Comparison of ENCODE assay signal across 8 cellular contexts in the genomic region with DNA sequence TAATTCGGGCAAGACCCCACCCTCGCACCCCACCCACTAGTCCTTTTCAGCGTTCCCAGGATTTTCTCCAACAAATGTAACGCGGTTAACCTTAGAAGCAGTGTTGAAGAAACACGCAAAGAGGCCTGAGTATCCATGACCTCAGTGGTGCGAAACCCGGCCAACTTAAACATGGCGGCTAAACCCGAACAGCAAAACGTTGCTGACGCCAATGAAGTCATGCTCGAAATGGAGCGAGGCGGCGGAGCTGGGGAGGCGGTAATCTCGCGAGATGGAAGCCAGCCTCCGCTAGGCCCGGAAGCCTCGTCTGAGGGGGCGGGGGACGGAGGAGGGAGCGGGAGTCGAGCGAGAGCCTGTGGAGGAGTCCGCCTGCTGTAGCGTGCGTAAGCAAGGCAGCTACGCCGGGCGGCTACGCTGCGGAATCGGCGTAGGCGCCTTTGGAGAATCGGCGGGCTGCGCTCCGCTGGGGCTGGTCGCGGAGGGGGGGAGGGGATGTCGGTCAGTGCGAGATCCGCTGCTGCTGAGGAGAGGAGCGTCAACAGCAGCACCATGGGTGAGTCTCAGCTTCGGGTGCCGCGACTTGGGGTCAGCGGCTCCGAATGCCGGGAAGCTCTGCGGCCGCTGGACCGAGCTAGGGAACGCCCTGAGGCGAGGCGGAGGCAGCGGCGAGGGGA. TPM values are rescaled to one million over a fixed set of nuclear protein-coding genes. Genes with fewer than 3 reads are reported as not detected.
A peak's percentile ranks its signal among the peaks of the same experiment; 100 is the strongest.
DNase-seq lines count a peak whose midpoint lies in the region; ATAC-seq, FAIRE-seq and TF ChIP-seq lines count a peak whose summit lies in the region.

A gene (plus strand): TSS at position 340 of the 674 bp plus-strand sequence. CDS start 153 bp downstream, at position 493.

- H3K4me3 ChIP-seq in IMR-90 (ENCODE audit: insufficient read depth, low read depth, low read length): peak within 1 kb of the TSS; percentile 92
- H3K4me3 ChIP-seq in endothelial cell of umbilical vein (replicated peaks in 1 of 3; ENCODE audit: insufficient read depth in 1 of 3, low read depth in 1 of 3, low read length in 3 of 3): peak within 1 kb of the TSS; percentile 61 to 97 (median 76)

- POLR2A ChIA-PET in IMR-90 (lab: Charles Lee; ENCODE audit: unreplicated experiment) (interaction anchor here (0.6 to 1.8 kb wide), 6 partner anchors 9 to 558 kb away, joined by 3 to 9 read pairs (median 4); no protein-coding TSS in a partner anchor), endothelial cell of umbilical vein (lab: Charles Lee) (interaction anchor here (0.7 to 2.2 kb wide), 7 partner anchors 9 to 589 kb away, joined by 3 to 14 read pairs (median 3); a partner anchor contains a TSS)

- peak within 1 kb of the TSS; percentile 97 for H2AK9ac ChIP-seq in IMR-90 (replicated peaks; ENCODE audit: low read depth, low read length, poor library complexity)

- DNase-seq in DMS 273 (lab: John Stamatoyannopoulos, UW; ENCODE audit: unreplicated experiment) (peak; percentile 100), IMR-90 (peak; percentile 99), OCI-M1 (lab: John Stamatoyannopoulos, UW) (peak; percentile 97), activated T-cell treated with anti-CD3 and anti-CD28 coated beads for 24 hours (ENCODE audit: low read depth) (peak; percentile 98), endothelial cell of umbilical vein (ENCODE audit: low read depth, low spot score) (peak; percentile 99), middle frontal gyrus (ENCODE audit: extremely low spot score, low spot score) (peak; percentile 98)
- DNase-seq in stimulated activated CD8-positive, alpha-beta memory T cell treated with anti-CD3 and anti-CD28 coated beads, Interleukin-2, amount 100 ng/mL, for 48 hours (ENCODE audit: low read depth in 2 of 2): peak; percentile 95 to 96

- H3K79me1 ChIP-seq in IMR-90 (ENCODE audit: low read depth in 1 of 2, low read length in 2 of 2): peaks cover 4 to 6% of the 10 kb centered on the region in 2 experiments; a peak in 2 of 4 replicates

- intact Hi-C loops in IMR-90 (cut with micrococcal nuclease): loop anchor here (1.0 to 5.0 kb wide), 7 partner anchors 36 to 374 kb away; no protein-coding TSS in a partner anchor
- intact Hi-C loops in endothelial cell of umbilical vein (cut with micrococcal nuclease): loop anchor here (1.0 to 10.0 kb wide), 7 partner anchors 9 to 236 kb away; a partner anchor contains a TSS

- H3K27me3 ChIP-seq in IMR-90 (ENCODE audit: control insufficient read depth, insufficient read depth, low read length) (no peaks in the 10 kb centered on the region), endothelial cell of umbilical vein (ENCODE audit: control insufficient read depth in 2 of 2, insufficient read depth in 2 of 2, low read length in 2 of 2) (no peaks in the 10 kb centered on the region)

- peak within 1 kb of the TSS; percentile 99 for H3K4ac ChIP-seq in IMR-90 (ENCODE audit: low read depth, low read length)

- peak within 1 kb of the TSS; percentile 98 for H4K5ac ChIP-seq in IMR-90 (ENCODE audit: low read depth, low read length)

- no peaks in the 10 kb centered on the region for H3K36me3 ChIP-seq in IMR-90 (ENCODE audit: control insufficient read depth, insufficient read depth, low read length)
- no peaks in the 10 kb centered on the region for H3K36me3 ChIP-seq in endothelial cell of umbilical vein (ENCODE audit: control insufficient read depth in 2 of 2, extremely low read depth in 1 of 2, insufficient read depth in 2 of 2, low read length in 2 of 2)

- peak; percentile 11; the same call in 1 of the 2 replicates for TF ChIP-seq RAD21 in IMR-90 (IDR thresholded peaks at IDR 0.05; ENCODE audit: low read length)

- 0% methylated on average over 7 of the region's 62 CpGs; no CpG with 5 or more reads in 1 of the 2 experiments for WGBS in IMR-90 (ENCODE audit: extremely low coverage in 2 of 2, insufficient read length in 1 of 2), 2 experiments

- peak within 1 kb of the TSS; percentile 97 for H3K18ac ChIP-seq in IMR-90 (ENCODE audit: low read depth, low read length)

- no peak for FAIRE-seq in endothelial cell of umbilical vein (lab: Jason Lieb, UNC)

- H4K91ac ChIP-seq in IMR-90 (ENCODE audit: insufficient read depth, low read depth, low read length): peak within 1 kb of the TSS; percentile 100

- H2BK120ac ChIP-seq in IMR-90 (ENCODE audit: low read depth, low read length): peak within 1 kb of the TSS; percentile 99

- peak within 1 kb of the TSS; percentile 90 for H3K4me2 ChIP-seq in IMR-90 (ENCODE audit: low read depth, low read length)
- H3K4me2 ChIP-seq in endothelial cell of umbilical vein (ENCODE audit: insufficient read depth, low read length): peak within 1 kb of the TSS; percentile 87

- no peak for TF ChIP-seq CTCF in IMR-90 (conservative IDR thresholded peaks at IDR 0.05; ENCODE audit: low read depth, low read length)
- TF ChIP-seq CTCF in endothelial cell of umbilical vein (IDR thresholded peaks at IDR 0.05; ENCODE audit: extremely low read depth in 1 of 2, insufficient read depth in 1 of 2, low read depth in 1 of 2, low read length in 2 of 2): no peak

- BruUV-seq in IMR-90 (replicated peaks; lab: Mats Ljungman, UMichigan) (no TSS peak), endothelial cell of umbilical vein (replicated peaks; lab: Mats Ljungman, UMichigan) (no TSS peak)

- peak within 1 kb of the TSS; percentile 95 for H2BK15ac ChIP-seq in IMR-90 (ENCODE audit: low read depth, low read length)

- peaks cover 42% of the 10 kb centered on the region for H4K20me1 ChIP-seq in IMR-90 (ENCODE audit: insufficient read depth, low read length)
- H4K20me1 ChIP-seq in endothelial cell of umbilical vein (replicated peaks; ENCODE audit: control insufficient read depth, extremely low read depth, insufficient read depth, low read length): peaks cover 12% of the 10 kb centered on the region

- H3K9me3 ChIP-seq in IMR-90 (ENCODE audit: control insufficient read depth, insufficient read depth, low read length) (no peaks in the 10 kb centered on the region), endothelial cell of umbilical vein (replicated peaks; ENCODE audit: control insufficient read depth, insufficient read depth, low read length) (no peaks in the 10 kb centered on the region)

- H3K9ac ChIP-seq in IMR-90 (ENCODE audit: low read depth, low read length) (peak within 1 kb of the TSS; percentile 90), endothelial cell of umbilical vein (replicated peaks; ENCODE audit: extremely low read depth, insufficient read depth, low read length) (peak within 1 kb of the TSS; percentile 94)

- peak within 1 kb of the TSS; percentile 100 for H3K56ac ChIP-seq in IMR-90 (ENCODE audit: extremely low read depth, insufficient read depth, low read length)

- H2AFZ ChIP-seq in IMR-90 (replicated peaks; ENCODE audit: low read length, poor library complexity): peak within 1 kb of the TSS; percentile 93
- H2AFZ ChIP-seq in endothelial cell of umbilical vein (ENCODE audit: low read depth, low read length): peak within 1 kb of the TSS; percentile 61

- peak; percentile 94 for TF ChIP-seq POLR2A in IMR-90 (IDR thresholded peaks at IDR 0.05; ENCODE audit: low read depth, low read length)
- TF ChIP-seq POLR2A in endothelial cell of umbilical vein (IDR thresholded peaks at IDR 0.05; ENCODE audit: low read depth, low read length): peak; percentile 78

- H2BK5ac ChIP-seq in IMR-90 (ENCODE audit: low read depth, low read length, poor library complexity, severe bottlenecking): peak within 1 kb of the TSS; percentile 96

- peaks cover 43% of the 10 kb centered on the region for H3K79me2 ChIP-seq in endothelial cell of umbilical vein (ENCODE audit: control insufficient read depth, insufficient read depth, low read length)

- H3K14ac ChIP-seq in IMR-90 (replicated peaks; ENCODE audit: low read depth, low read length): peak within 1 kb of the TSS; percentile 99

- H2BK20ac ChIP-seq in IMR-90 (ENCODE audit: low read depth, low read length): peak within 1 kb of the TSS; percentile 92

- in situ Hi-C loops in IMR-90 (cut with MboI; ENCODE audit: low sequenced_read_pairs): no loop called here

- H3K23ac ChIP-seq in IMR-90 (ENCODE audit: low read depth, low read length): peak within 1 kb of the TSS; percentile 99

- H3K27ac ChIP-seq in IMR-90 (ENCODE audit: insufficient read depth, low read length) (peak within 1 kb of the TSS; percentile 97), endothelial cell of umbilical vein (ENCODE audit: insufficient read depth, low read depth, low read length) (peak within 1 kb of the TSS; percentile 87)

- peaks cover under 1% of the 10 kb centered on the region; the same call in 1 of the 2 replicates for H3K9me1 ChIP-seq in IMR-90 (ENCODE audit: insufficient read depth, low read length)
- H3K9me1 ChIP-seq in endothelial cell of umbilical vein (replicated peaks; ENCODE audit: control insufficient read depth, extremely low read depth, insufficient read depth, low read length): no peaks in the 10 kb centered on the region

- peak; percentile 85 for ATAC-seq in GM21528 (IDR thresholded peaks at IDR 0.05; ENCODE audit: low FRiP score, unreplicated experiment)
- ATAC-seq in IMR-90 (ENCODE audit: low read depth): peak; percentile 96

- H4K8ac ChIP-seq in IMR-90 (ENCODE audit: low read depth in 2 of 2, low read length in 2 of 2): peak within 1 kb of the TSS; percentile 97 to 100

- H2AK5ac ChIP-seq in IMR-90 (ENCODE audit: low read depth, low read length): peak within 1 kb of the TSS; percentile 88

- H3K4me1 ChIP-seq in IMR-90 (ENCODE audit: control insufficient read depth, insufficient read depth, low read length) (peaks cover 1% of the 10 kb centered on the region; the same call in 1 of the 2 replicates), endothelial cell of umbilical vein (ENCODE audit: control insufficient read depth, extremely low read depth, insufficient read depth, low read length) (peaks cover 20% of the 10 kb centered on the region)

- dilution Hi-C loops in IMR-90 (cut with HindIII; ENCODE audit: low sequenced_read_pairs, unreplicated experiment) (no loop called here), endothelial cell of umbilical vein (cut with MboI; ENCODE audit: extremely low pct_ligation_motif_present, low sequenced_read_pairs) (no loop called here)

- CTCF ChIA-PET in IMR-90 (lab: Yijun Ruan, JAX): interaction anchor here (0.9 to 2.8 kb wide), 5 partner anchors 48 to 109 kb away, joined by 3 to 11 read pairs (median 3); no protein-coding TSS in a partner anchor
- CTCF ChIA-PET in endothelial cell of umbilical vein (lab: Charles Lee): interaction anchor here (0.6 to 4.5 kb wide), 14 partner anchors 8 to 109 kb away, joined by 3 to 38 read pairs (median 4); a partner anchor contains a TSS

RNA-seq across cellular contexts. Expression of the gene that starts here (rescaled TPM):
- total RNA-seq in IMR-90 (2012; rRNA removed) (239 and 270 TPM in 2 replicates), endothelial cell of umbilical vein (223 and 228 TPM in 2 replicates)
- polyA plus RNA-seq in IMR-90 (2012; rRNA removed) (112 and 150 TPM in 2 replicates), endothelial cell of umbilical vein (57.3 and 73.6 TPM in 2 replicates)
- 20.5 and 27.9 TPM in 2 replicates for polyA plus RNA-seq in IMR-90 (2012; cell fraction: cytosol; rRNA removed)
- 5.8 and 66.9 TPM in 2 replicates for polyA plus RNA-seq in IMR-90 (2012; cell fraction: nucleus; rRNA removed; ENCODE audit: low replicate concordance)
- polyA plus RNA-seq in endothelial cell of umbilical vein (2011; cell fraction: cytosol; rRNA removed): 105 and 106 TPM in 2 replicates
- polyA plus RNA-seq in endothelial cell of umbilical vein (2011; cell fraction: nucleus; rRNA removed): 77.3 and 116 TPM in 2 replicates
- polyA plus RNA-seq in endothelial cell of umbilical vein (2012): 200 and 267 TPM in 2 replicates
- 101 and 108 TPM in 2 replicates for polyA minus RNA-seq in endothelial cell of umbilical vein
- 42.1 TPM for polyA minus RNA-seq in endothelial cell of umbilical vein (2011; cell fraction: cytosol; rRNA and poly(A)+ RNA removed)
- polyA minus RNA-seq in endothelial cell of umbilical vein (2011; cell fraction: nucleus; rRNA and poly(A)+ RNA removed): 104 and 144 TPM in 2 replicates

Comparison
In these comparisons a context has a peak if more than half of its experiments do, and no peak if none do; other contexts are left out.
1. Peak in every context shown above with its lines: DNase-seq, ATAC-seq, H3K4me3 ChIP-seq and H3K27ac ChIP-seq.